8 cellular contexts compared by ENCODE assay signal in the genomic region with DNA sequence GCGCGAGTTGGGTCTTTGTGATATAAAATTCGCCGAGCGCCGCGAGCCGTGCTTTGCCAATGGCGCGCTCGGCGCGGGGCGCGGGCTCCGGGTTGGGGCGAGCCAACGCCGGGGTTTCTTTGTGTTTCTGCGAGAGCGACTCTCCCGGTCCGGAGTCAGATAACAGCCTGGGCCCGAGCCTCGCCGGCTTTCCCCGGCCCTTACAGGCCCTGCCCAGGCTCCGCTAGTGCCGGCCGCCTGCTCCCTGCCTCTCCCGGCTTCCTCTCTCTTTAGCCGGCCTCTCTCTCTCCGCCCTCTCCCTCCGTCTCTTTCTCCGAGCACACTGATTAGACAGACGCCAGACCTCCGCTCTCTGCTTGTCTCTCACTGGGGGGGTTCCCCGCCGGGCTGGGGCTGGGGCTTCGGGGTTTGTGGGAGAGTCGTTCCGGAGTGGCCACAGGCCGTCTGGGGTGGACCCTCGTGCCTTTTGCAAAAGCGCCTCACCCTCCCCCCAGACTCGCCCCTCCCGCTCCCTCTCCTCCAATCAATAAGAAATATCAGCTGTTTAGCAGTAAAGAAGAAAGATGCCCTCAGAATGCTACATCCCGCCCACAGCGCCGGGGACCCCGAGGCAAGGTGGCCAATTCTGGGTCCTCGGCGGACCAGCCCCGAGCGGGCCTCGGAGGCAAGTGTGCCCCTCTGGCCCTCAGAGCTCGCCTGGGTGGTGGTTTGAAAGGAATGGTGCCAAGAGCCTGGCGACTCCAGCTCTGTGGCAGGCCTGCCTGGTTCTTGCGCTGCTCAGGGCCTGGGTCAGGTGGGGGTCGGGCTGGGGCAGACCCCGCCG. TPM values are rescaled to one million over a fixed set of nuclear protein-coding genes. Genes with fewer than 3 reads are reported as not detected.
DNase-seq lines count a peak whose midpoint lies in the region; ATAC-seq and TF ChIP-seq lines count a peak whose summit lies in the region.

No MANE protein-coding gene starts in this region.

- peak overlapping the region; percentile 56 for H3K4me3 ChIP-seq in upper lobe of right lung

- no peaks in the 10 kb centered on the region for H3K4me1 ChIP-seq in upper lobe of right lung

- no peak for TF ChIP-seq CTCF in upper lobe of right lung (IDR thresholded peaks at IDR 0.05)

- no peaks in the 10 kb centered on the region for H3K9me3 ChIP-seq in upper lobe of right lung

- intact Hi-C loops in upper lobe of right lung (cut with DNase I), result no loop called here

- peak; percentile 30 for DNase-seq in EL
- DNase-seq in NCI-H1105 treated with DMSO at 0.1 percent for 48 hours (lab: John Stamatoyannopoulos, UW), result peak; percentile 43
- peak; percentile 61 to 63 for DNase-seq in lung microvascular endothelial cell (ENCODE audit: low read depth in 2 of 2)
- peak; percentile 71 for DNase-seq in upper lobe of right lung
- DNase-seq in activated naive CD4-positive, alpha-beta T cell treated with anti-CD3 and anti-CD28 coated beads, Interleukin-2, amount 50 U/mL, for 16 hours, result no peak

- peaks cover 14% of the 10 kb centered on the region for H3K27me3 ChIP-seq in upper lobe of right lung

- H3K27ac ChIP-seq in cingulate gyrus (ENCODE audit: low read depth, low read length) (peak overlapping the region; percentile 39), upper lobe of right lung (peak overlapping the region; percentile 83)

- peak; percentile 12 for ATAC-seq in upper lobe of right lung
- no peak for ATAC-seq in GM19452 (IDR thresholded peaks at IDR 0.05; ENCODE audit: unreplicated experiment)
- no peak for ATAC-seq in GM19395 (IDR thresholded peaks at IDR 0.05; ENCODE audit: unreplicated experiment)

- peaks cover 21% of the 10 kb centered on the region for H3K36me3 ChIP-seq in upper lobe of right lung

RNA-seq across cellular contexts. Expression of gene NR2F2, which starts 2.9 kb away (rescaled TPM):
- total RNA-seq in lung microvascular endothelial cell (17.4 and 25.0 TPM in 2 replicates), upper lobe of right lung (88.1 TPM)
